In the genomic region with DNA sequence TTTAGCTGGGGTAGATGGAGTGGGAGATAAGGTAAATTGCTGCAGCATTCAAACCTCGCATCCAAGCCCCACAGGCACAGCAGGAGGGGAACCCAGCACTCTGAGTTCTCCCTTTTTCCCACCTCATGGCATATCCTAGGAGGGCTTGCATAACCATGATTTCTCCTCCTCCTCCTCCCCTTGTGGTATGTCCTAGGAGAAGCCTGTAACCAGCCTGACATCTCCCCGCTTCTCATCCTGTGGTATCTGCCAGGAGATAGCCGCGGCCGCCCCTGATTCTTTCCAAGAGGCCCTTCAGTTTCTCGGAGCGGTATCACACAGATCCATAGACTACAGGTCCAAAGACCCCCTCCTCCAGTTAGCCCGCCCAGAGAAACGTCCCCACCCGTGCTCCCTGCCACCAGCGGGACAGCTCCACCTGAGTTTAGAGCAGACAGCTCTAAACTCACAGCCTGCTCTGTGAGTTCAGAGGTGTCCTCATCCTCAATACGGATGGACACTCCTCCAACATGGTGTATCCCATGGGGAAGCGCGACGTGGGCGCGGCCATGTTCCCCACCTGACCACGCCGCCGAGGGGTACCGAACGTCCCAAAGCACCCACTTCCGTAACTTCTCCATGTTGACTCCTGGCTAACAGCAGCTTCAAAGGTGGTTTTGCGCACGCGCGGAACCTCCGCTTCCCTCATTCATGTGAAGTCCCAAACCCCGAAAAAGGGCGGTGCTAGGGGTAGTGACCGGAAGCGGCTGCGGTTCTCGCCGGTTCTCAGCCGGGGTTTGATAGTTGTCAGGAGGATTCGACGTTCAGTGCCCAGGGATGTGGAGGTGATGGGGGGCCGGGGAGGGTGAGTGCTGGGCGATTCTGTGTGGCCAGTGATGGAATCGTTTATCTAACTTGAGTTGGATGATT, we compare ENCODE assay signal across 8 cellular contexts. TPM values are rescaled to one million over a fixed set of nuclear protein-coding genes. Genes with fewer than 3 reads are reported as not detected.
A peak's percentile ranks its signal among the peaks of the same experiment; 100 is the strongest.
DNase-seq lines count a peak whose midpoint lies in the region; ATAC-seq and TF ChIP-seq lines count a peak whose summit lies in the region.

A gene (plus strand): TSS at position 739 of the 909 bp plus-strand sequence. CDS start 9,366 bp downstream, outside the sequence.

- no peaks in the 10 kb centered on the region for H3K27me3 ChIP-seq in lung (ENCODE audit: control insufficient read depth, insufficient read depth)

- TF ChIP-seq CTCF in GM20000 (IDR thresholded peaks at IDR 0.05; ENCODE audit: extremely low read depth, missing control alignments) (no peak), lung (IDR thresholded peaks at IDR 0.05; ENCODE audit: control extremely low read depth, extremely low read depth) (no peak)

- peaks cover 2 to 3% of the 10 kb centered on the region in 2 donors for H3K4me1 ChIP-seq in lung (ENCODE audit: control insufficient read depth in 2 of 2, insufficient read depth in 2 of 2, low read length in 2 of 2)

- H3K27ac ChIP-seq in lung (ENCODE audit: low read depth in 1 of 2, low read length in 1 of 2): peak within 1 kb of the TSS; percentile 49 to 62

- peak; percentile 97 for ATAC-seq in lung (ENCODE audit: insufficient read depth, low FRiP score)

- WGBS in lung, 2 donors: 1 to 31% methylated on average over 37 to 41 of the region's 41 CpGs

- H3K9me3 ChIP-seq in lung (ENCODE audit: control insufficient read depth in 2 of 2, insufficient read depth in 1 of 2, low read length in 1 of 2): no peaks in the 10 kb centered on the region

- DNase-seq in COLO668 (lab: John Stamatoyannopoulos, UW; ENCODE audit: unreplicated experiment) (peak; percentile 96), GM20000 (ENCODE audit: low spot score) (peak; percentile 74), HS-5 (ENCODE audit: low read depth) (peak; percentile 86), NK-92 (lab: John Stamatoyannopoulos, UW; ENCODE audit: unreplicated experiment) (peak; percentile 56), lung (ENCODE audit: low spot score) (peak; percentile 95)
- DNase-seq in activated CD8-positive, alpha-beta memory T cell treated with anti-CD3 and anti-CD28 coated beads for 1 hour (ENCODE audit: extremely low read depth in 1 of 2, low read depth in 1 of 2): peak; percentile 78 to 89
- DNase-seq in effector CD4-positive, alpha-beta T cell: peak; percentile 86
- peak; percentile 71 to 89 (median 77) for DNase-seq in stimulated activated CD4-positive, alpha-beta T cell treated with anti-CD3 and anti-CD28 coated beads, TNF-alpha, amount 100 ng/mL, for 24 hours (ENCODE audit: low read depth in 3 of 3)

- H3K4me3 ChIP-seq in lung: peak within 1 kb of the TSS; percentile 42

- H3K36me3 ChIP-seq in lung (ENCODE audit: control insufficient read depth in 2 of 2, insufficient read depth in 2 of 2, low read length in 2 of 2): no peaks in the 10 kb centered on the region

RNA-seq across cellular contexts. Expression of the gene that starts here (rescaled TPM):
- 10 to 100 TPM; 10.6 to 11.8 TPM for total RNA-seq in lung
- 1 to 10 TPM in 1 of 2 donors, under 1 TPM in 1; 0.75 to 2.5 TPM for polyA plus RNA-seq in lung

Comparison
In these comparisons a context has a peak if more than half of its experiments do, and no peak if none do; other contexts are left out.
1. Peak in every context shown above with its lines: DNase-seq, ATAC-seq, H3K4me3 ChIP-seq and H3K27ac ChIP-seq.